Comparison of ENCODE assay signal across 8 cellular contexts in the genomic region with DNA sequence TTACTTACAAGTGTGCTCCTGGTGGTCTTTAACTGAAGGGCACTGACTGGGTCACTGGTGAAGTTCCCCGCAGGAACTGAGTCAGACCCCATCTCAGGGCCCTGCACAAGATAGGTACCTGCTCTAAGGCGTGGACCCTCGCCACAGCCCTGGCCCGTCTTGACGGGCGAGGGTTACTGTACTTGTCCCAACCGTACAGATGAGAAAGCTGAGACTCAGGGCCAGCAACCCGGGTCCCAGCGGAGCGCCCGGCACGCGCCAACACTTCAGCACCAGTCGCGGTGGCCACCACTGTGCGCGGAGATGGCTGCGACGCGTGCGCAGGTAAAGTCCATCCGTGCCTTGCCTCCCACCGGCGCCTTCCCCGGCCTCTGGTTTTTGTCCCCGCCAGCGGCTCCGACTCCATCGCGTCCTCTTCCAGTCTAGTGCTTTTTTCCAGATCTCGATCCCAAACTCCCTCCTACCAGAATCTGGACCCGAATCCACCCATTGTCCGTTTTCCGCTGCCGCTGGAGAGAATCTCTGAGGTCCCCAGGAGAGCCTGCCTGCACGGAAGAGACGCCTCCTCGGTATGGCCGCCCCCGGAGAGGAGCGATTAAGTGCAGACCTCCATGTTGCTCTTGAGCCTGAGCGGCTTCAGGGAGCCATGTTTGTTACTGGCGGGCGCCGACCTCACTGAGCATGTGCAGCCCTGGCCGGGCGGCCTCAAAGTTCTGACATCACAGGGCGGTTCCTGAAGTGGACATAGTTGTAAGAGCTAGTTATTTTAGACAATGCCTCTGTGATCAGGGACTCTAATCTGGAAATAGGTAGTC.
DNase-seq lines count a peak whose midpoint lies in the region; ATAC-seq, FAIRE-seq and TF ChIP-seq lines count a peak whose summit lies in the region.
"Not testable (repeated sequence)": the region's sequence is repeated elsewhere in the genome, so short reads cannot be mapped to it uniquely, and the experiment has no call there.

No MANE protein-coding gene starts in this region.

- H3F3A ChIP-seq in smooth muscle cell (ENCODE audit: low read depth): not testable (repeated sequence)

- H3K4me2 ChIP-seq in K562 (ENCODE audit: insufficient read depth, low read length); smooth muscle cell: not testable (repeated sequence)

- not testable (repeated sequence) for H3K27me3 ChIP-seq in Panc1 (ENCODE audit: control insufficient read depth, insufficient read depth, low read length); K562 (ENCODE audit: control insufficient read depth in 2 of 2, insufficient read depth in 2 of 2, low read length in 2 of 2); gastroesophageal sphincter; smooth muscle cell (ENCODE audit: low read depth); tibial nerve

- not testable (repeated sequence) for TF ChIP-seq POLR2A in K562 (conservative IDR thresholded peaks at IDR 0.05); gastroesophageal sphincter (IDR thresholded peaks at IDR 0.05); tibial nerve (IDR thresholded peaks at IDR 0.05)

- in situ Hi-C loops in Panc1 (cut with HindIII; ENCODE audit: low pct_unique_long_range_greater_than_20kb, low sequenced_read_pairs); K562 (cut with MboI): not testable (repeated sequence)

- peak overlapping the region; percentile 36 to 46 for H3K4me3 ChIP-seq in Panc1 (ENCODE audit: low read depth in 2 of 2, low read length in 2 of 2)
- H3K4me3 ChIP-seq in K562: not testable (repeated sequence)
- peak overlapping the region; percentile 41 to 97 for H3K4me3 ChIP-seq in gastroesophageal sphincter
- H3K4me3 ChIP-seq in mucosa of descending colon: peak overlapping the region; percentile 34
- H3K4me3 ChIP-seq in smooth muscle cell: peak overlapping the region; percentile 48
- peak overlapping the region; percentile 42 to 54 (median 46) for H3K4me3 ChIP-seq in tibial nerve

- H3K36me3 ChIP-seq in Panc1 (ENCODE audit: control insufficient read depth, insufficient read depth, low read length); K562 (ENCODE audit: control insufficient read depth, insufficient read depth, low read length); gastroesophageal sphincter; mucosa of descending colon (ENCODE audit: low read depth); smooth muscle cell (ENCODE audit: low read depth); tibial nerve: not testable (repeated sequence)

- not testable (repeated sequence) for H4K20me1 ChIP-seq in K562 (replicated peaks; ENCODE audit: control insufficient read depth, insufficient read depth, low read length); smooth muscle cell (ENCODE audit: low read depth)

- not testable (repeated sequence) for TF ChIP-seq CTCF in Panc1 (IDR thresholded peaks at IDR 0.05); K562 (IDR thresholded peaks at IDR 0.05 in 2 of 3, conservative IDR thresholded peaks at IDR 0.05 in 1 of 3; ENCODE audit: insufficient read depth in 2 of 3, low read depth in 1 of 3, low read length in 3 of 3); gastroesophageal sphincter (IDR thresholded peaks at IDR 0.05); mucosa of descending colon (IDR thresholded peaks at IDR 0.05); smooth muscle cell (IDR thresholded peaks at IDR 0.05; ENCODE audit: borderline replicate concordance, insufficient read depth, poor library complexity, severe bottlenecking); tibial nerve (IDR thresholded peaks at IDR 0.05)

- H3K9me3 ChIP-seq in Panc1 (ENCODE audit: control insufficient read depth, insufficient read depth, low read depth, low read length); K562 (replicated peaks; ENCODE audit: control insufficient read depth, insufficient read depth, low read depth, low read length); gastroesophageal sphincter; mucosa of descending colon; smooth muscle cell (replicated peaks; ENCODE audit: low read depth); tibial nerve: not testable (repeated sequence)

- ATAC-seq in Panc1, K562, gastroesophageal sphincter, mucosa of descending colon: not testable (repeated sequence)

- CTCF ChIA-PET in Panc1 (lab: Charles Lee); K562 (lab: Yijun Ruan, JAX; ENCODE audit: low intra/inter-chr PET ratio): not testable (repeated sequence)

- intact Hi-C loops in Panc1 (cut with micrococcal nuclease; ENCODE audit: unreplicated experiment); K562 (cut with micrococcal nuclease); mucosa of descending colon (cut with DNase I, micrococcal nuclease): not testable (repeated sequence)

- H3K79me2 ChIP-seq in K562 (ENCODE audit: control insufficient read depth, insufficient read depth, low read length); smooth muscle cell (ENCODE audit: low read depth): not testable (repeated sequence)

- BruUV-seq in Panc1 (replicated peaks; lab: Mats Ljungman, UMichigan); K562 (replicated peaks; lab: Mats Ljungman, UMichigan): not testable (repeated sequence)

- TF ChIP-seq RAD21 in K562 (CRISPR knock-in tag; conservative IDR thresholded peaks at IDR 0.05 in 1 of 2, IDR thresholded peaks at IDR 0.05 in 1 of 2): not testable (repeated sequence)

- not testable (repeated sequence) for H3K4me1 ChIP-seq in Panc1 (ENCODE audit: control insufficient read depth, insufficient read depth, low read length); K562 (replicated peaks in 1 of 2; ENCODE audit: control insufficient read depth in 2 of 2, insufficient read depth in 2 of 2, low read length in 2 of 2); gastroesophageal sphincter; mucosa of descending colon (ENCODE audit: low read depth); smooth muscle cell (ENCODE audit: low read depth); tibial nerve

- DNase-seq in GM04504 (ENCODE audit: low read depth) (peak; percentile 0), mucosa of descending colon (peak; percentile 65 to 79 (median 75)), tibial nerve (ENCODE audit: low spot score in 2 of 2) (peak in 1 of 2 donors; percentile 28)
- DNase-seq in Panc1 (ENCODE audit: low read depth, low spot score); K562 (ENCODE audit: extremely low read depth in 1 of 4, low spot score in 3 of 4); smooth muscle cell (lab: John Stamatoyannopoulos, UW; ENCODE audit: unreplicated experiment): not testable (repeated sequence)
- peak; percentile 19 to 37 for DNase-seq in activated CD8-positive, alpha-beta memory T cell treated with anti-CD3 and anti-CD28 coated beads for 1 hour (ENCODE audit: extremely low read depth in 1 of 2, low read depth in 1 of 2)

- 9% methylated on average over 17 of the region's 48 CpGs for WGBS in K562 (ENCODE audit: insufficient coverage, low coverage, missing lambda C conversion rate)
- whole genome bisulfite sequencing in gastroesophageal sphincter (ENCODE audit: low coverage in 1 of 2), 2 donors: 0% methylated on average over 17 of the region's 48 CpGs; no CpG with 5 or more reads in 1 of the 2 donors
- WGBS in smooth muscle cell (ENCODE audit: low lambda C conversion rate): 61% methylated on average over 42 of the region's 48 CpGs
- WGBS in tibial nerve, 2 donors: 1 to 20% methylated on average over 26 to 33 of the region's 48 CpGs

- POLR2A ChIA-PET in Panc1 (lab: Charles Lee); K562 (lab: Yijun Ruan, JAX): not testable (repeated sequence)

- H2AFZ ChIP-seq in K562 (ENCODE audit: low read depth, low read length); smooth muscle cell (ENCODE audit: low read depth): not testable (repeated sequence)

- FAIRE-seq in K562 (lab: Jason Lieb, UNC): not testable (repeated sequence)

- TF ChIP-seq EP300 in K562 (IDR thresholded peaks at IDR 0.05; ENCODE audit: low read length); gastroesophageal sphincter (IDR thresholded peaks at IDR 0.05): not testable (repeated sequence)
- peak in 1 of 2 donors; percentile 69 for TF ChIP-seq EP300 in tibial nerve (IDR thresholded peaks at IDR 0.05)

- H3K27ac ChIP-seq in Panc1 (ENCODE audit: low read length); K562 (ENCODE audit: extremely low read depth, low read depth, low read length); smooth muscle cell (ENCODE audit: low read depth): not testable (repeated sequence)
- H3K27ac ChIP-seq in gastroesophageal sphincter (peak overlapping the region; percentile 70 to 93 (median 79)), tibial nerve (peak overlapping the region; percentile 67 to 82 (median 74))

- H3K9ac ChIP-seq in K562 (ENCODE audit: insufficient read depth in 1 of 2, low read depth in 2 of 2, low read length in 2 of 2); smooth muscle cell (ENCODE audit: low read depth): not testable (repeated sequence)

- not testable (repeated sequence) for H3K9me1 ChIP-seq in K562 (ENCODE audit: control insufficient read depth, insufficient read depth, low read length)

TF ChIP-seq in K562, 482 proteins besides CTCF, POLR2A, EP300 and RAD21:
- TF ChIP-seq NRF1 (conservative IDR thresholded peaks at IDR 0.05 in 1 of 2, IDR thresholded peaks at IDR 0.05 in 1 of 2): peak; percentile 41; a peak in 3 of 4 replicates
- peak in 1 of 3 experiments; percentile 33 for TF ChIP-seq YY1 (IDR thresholded peaks at IDR 0.05; ENCODE audit: borderline replicate concordance in 1 of 3, control insufficient read depth in 1 of 3, extremely low read depth in 1 of 3, insufficient read depth in 3 of 3, insufficient read length in 1 of 3, insufficient replicate concordance in 2 of 3, low read depth in 1 of 3, low read length in 2 of 3)
